Comparison of ENCODE assay signal across 13 cellular contexts in genomic region chr15:92618121-92618520, GRCh38. TPM values are rescaled to one million over a fixed set of nuclear protein-coding genes. Genes with fewer than 3 reads are reported as not detected.
DNase-seq lines count a peak whose midpoint lies in the region; ATAC-seq and TF ChIP-seq lines count a peak whose summit lies in the region.
"Had no signal": no experiment of that assay in that cellular context is flagged by ENCODE, and none has a peak within 500 bp of the region (broad histone marks: within the 10 kb centered on the region; RNA-seq: fewer than 3 reads in every experiment).

No MANE protein-coding gene starts in this region.

- in situ Hi-C loops in Panc1 (cut with HindIII; ENCODE audit: low pct_unique_long_range_greater_than_20kb, low sequenced_read_pairs) (no loop called here), brain microvascular endothelial cell (cut with HindIII; ENCODE audit: low pct_ligation_motif_present, low sequenced_read_pairs) (no loop called here), GM13977 (cut with MboI; ENCODE audit: low pct_unique_long_range_greater_than_20kb, low sequenced_read_pairs, unreplicated experiment) (no loop called here)

- TF ChIP-seq CTCF in Panc1 (IDR thresholded peaks at IDR 0.05) = no peak
- no peak for TF ChIP-seq CTCF in brain microvascular endothelial cell (IDR thresholded peaks at IDR 0.05; ENCODE audit: low read depth, low read length, missing control alignments)
- no peak for TF ChIP-seq CTCF in GM13977 (IDR thresholded peaks at IDR 0.05; ENCODE audit: extremely low read depth, insufficient read depth, missing control alignments)

- no peak for ATAC-seq in Panc1
- peak; percentile 27 for ATAC-seq in sciatic nerve
- no peak for ATAC-seq in stimulated activated naive CD8-positive, alpha-beta T cell treated with anti-CD3 and anti-CD28 coated beads, Interleukin-15, Interleukin-2, amounts not matched to agents 100 U/mL and 50 U/mL, for 24 hours
- ATAC-seq in GM19023 (IDR thresholded peaks at IDR 0.05; ENCODE audit: unreplicated experiment) = no peak
- ATAC-seq: activated CD8-positive, alpha-beta memory T cell treated with anti-CD3 and anti-CD28 coated beads, Interleukin-2, amount 10 ng/mL, durations not matched to agents 7 days and 5 days had no signal

- POLR2A ChIA-PET in Panc1 (lab: Charles Lee) = interaction anchor here (0.6 kb wide), 1 partner anchor 306 kb away, joined by 3 read pairs; no protein-coding TSS in a partner anchor

- H3K27ac ChIP-seq in Panc1 (ENCODE audit: low read length) (peak overlapping the region; percentile 73), brain microvascular endothelial cell (no peak overlapping the region)
- H3K27ac ChIP-seq: epithelial cell of prostate, GM23248 had no signal

- peak; percentile 36 for DNase-seq in DMS53 treated with DMSO at 0.1 percent for 48 hours (lab: John Stamatoyannopoulos, UW; ENCODE audit: unreplicated experiment)
- no peak for DNase-seq in Panc1 (ENCODE audit: low read depth, low spot score)
- peak; percentile 55 for DNase-seq in islet precursor cell
- peak; percentile 50 for DNase-seq in sciatic nerve (ENCODE audit: low spot score)
- DNase-seq in stimulated activated naive CD8-positive, alpha-beta T cell treated with anti-CD3 and anti-CD28 coated beads, Interleukin-15, Interleukin-2, amounts not matched to agents 100 U/mL and 50 U/mL, for 24 hours = no peak
- DNase-seq in brain microvascular endothelial cell = no peak
- DNase-seq in GM13977 (ENCODE audit: low spot score) = no peak
- DNase-seq: activated CD8-positive, alpha-beta memory T cell treated with anti-CD3 and anti-CD28 coated beads, Interleukin-2, amount 10 ng/mL, durations not matched to agents 7 days and 5 days; Karpas-422; NCI-H1930 had no signal

- H3K9me3 ChIP-seq in Panc1 (ENCODE audit: control insufficient read depth, insufficient read depth, low read depth, low read length) = no peaks in the 10 kb centered on the region

- H3K36me3 ChIP-seq in Panc1 (ENCODE audit: control insufficient read depth, insufficient read depth, low read length) = no peaks in the 10 kb centered on the region
- H3K36me3 ChIP-seq in brain microvascular endothelial cell (replicated peaks) = no peaks in the 10 kb centered on the region

- no TSS peak for BruUV-seq in Panc1 (replicated peaks; lab: Mats Ljungman, UMichigan)

- intact Hi-C loops in Panc1 (cut with micrococcal nuclease; ENCODE audit: unreplicated experiment) = loop anchor here (10.0 kb wide), 1 partner anchor 97 kb away; no protein-coding TSS in a partner anchor
- intact Hi-C loops in sciatic nerve (cut with DNase I) = no loop called here

- H3K4me1 ChIP-seq in Panc1 (ENCODE audit: control insufficient read depth, insufficient read depth, low read length) = peaks cover 25% of the 10 kb centered on the region

- H3K4me3 ChIP-seq in Panc1 (ENCODE audit: low read depth in 2 of 2, low read length in 2 of 2) (no peak overlapping the region), brain microvascular endothelial cell (ENCODE audit: low read depth, low read length) (no peak overlapping the region)
- H3K4me3 ChIP-seq: GM23248 had no signal

- H3K27me3 ChIP-seq in Panc1 (ENCODE audit: control insufficient read depth, insufficient read depth, low read length) (no peaks in the 10 kb centered on the region), brain microvascular endothelial cell (replicated peaks) (no peaks in the 10 kb centered on the region)

- CTCF ChIA-PET in Panc1 (lab: Charles Lee) = no interaction called here

RNA-seq across cellular contexts. Expression of gene FAM174B, which starts 37.5 kb away (rescaled TPM):
- total RNA-seq in Panc1 (2021; ENCODE audit: unreplicated experiment) (30.7 TPM), sciatic nerve (17.5 TPM)
- polyA plus RNA-seq in Panc1 (2012; ENCODE audit: insufficient read length) = 22.5 TPM

Comparison
In these comparisons a context has a peak if more than half of its experiments do, and no peak if none do; other contexts are left out.
1. DNase-seq: peak in DMS53 treated with DMSO at 0.1 percent for 48 hours (single experiment), islet precursor cell (single experiment) and sciatic nerve (single experiment); none in Panc1 (single experiment), stimulated activated naive CD8-positive, alpha-beta T cell treated with anti-CD3 and anti-CD28 coated beads, Interleukin-15, Interleukin-2, amounts not matched to agents 100 U/mL and 50 U/mL, for 24 hours (single experiment), brain microvascular endothelial cell (single experiment) and GM13977 (single experiment).